1 cellular context compared by ENCODE assay signal in the genomic region with DNA sequence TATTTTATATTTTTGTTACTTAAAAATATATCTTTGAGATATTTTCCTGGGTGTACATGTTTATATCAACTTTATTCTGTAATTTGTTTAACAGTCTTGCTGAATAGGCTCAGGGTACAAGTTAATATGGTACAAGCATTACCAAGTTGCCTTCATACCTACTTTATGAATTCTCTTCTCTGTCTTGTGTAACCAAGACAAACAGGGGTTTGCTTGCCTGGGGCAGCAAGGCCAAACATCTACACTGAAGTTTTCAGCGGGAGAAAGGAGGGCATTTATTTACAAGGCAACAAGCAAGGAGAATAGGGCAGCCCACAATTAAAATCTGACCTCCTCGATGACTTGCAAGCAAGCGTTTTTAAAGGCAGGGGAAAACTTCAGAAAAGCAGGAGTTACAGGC.
TF ChIP-seq lines count a peak whose summit lies in the region.

No MANE protein-coding gene starts in this region.

TF ChIP-seq in endothelial cell of umbilical vein, 7 proteins besides CTCF, POLR2A, EP300 and RAD21:
- no peak for TF ChIP-seq GATA2 (IDR thresholded peaks at IDR 0.05; ENCODE audit: insufficient read depth, insufficient read length, low read depth, low read length)
- no peak for TF ChIP-seq FOS (IDR thresholded peaks at IDR 0.05; ENCODE audit: borderline replicate concordance, insufficient read depth, low read length)
- TF ChIP-seq JUN (IDR thresholded peaks at IDR 0.05; ENCODE audit: borderline replicate concordance, insufficient read depth, insufficient read length, low read depth), result no peak
- TF ChIP-seq MAX (IDR thresholded peaks at IDR 0.05; ENCODE audit: insufficient read depth, insufficient read length), result no peak
- no peak for TF ChIP-seq POLR2AphosphoS5 (IDR thresholded peaks at IDR 0.05; ENCODE audit: insufficient read depth, low read depth, low read length)
- TF ChIP-seq EZH2 (IDR thresholded peaks at IDR 0.05; ENCODE audit: borderline replicate concordance, low read depth, low read length, severe bottlenecking), result no peak
- TF ChIP-seq MYC (IDR thresholded peaks at IDR 0.05; ENCODE audit: low read depth, low read length), result no peak
